9 cellular contexts compared by ENCODE assay signal in the genomic region with DNA sequence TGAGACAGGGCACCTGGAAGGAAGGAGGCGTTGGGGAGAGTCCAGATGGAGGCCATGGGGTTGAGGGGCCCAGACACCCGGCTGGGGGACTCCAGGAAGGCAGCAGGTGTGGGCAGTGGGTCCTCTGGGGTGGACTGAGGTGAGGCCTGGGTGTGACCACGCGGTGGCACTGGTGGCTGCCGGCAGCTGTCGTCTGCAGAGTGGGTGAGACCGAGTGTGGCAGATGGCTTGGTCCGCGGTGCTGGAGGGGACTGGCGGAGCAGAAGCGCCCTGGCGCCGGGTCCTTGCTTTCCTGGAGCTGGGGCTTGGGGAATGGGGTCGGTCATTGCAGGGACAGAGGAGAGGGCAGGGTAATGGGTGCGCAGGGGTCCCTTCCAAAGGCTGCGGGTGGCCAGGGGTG. TPM values are rescaled to one million over a fixed set of nuclear protein-coding genes. Genes with fewer than 3 reads are reported as not detected.
A peak's percentile ranks its signal among the peaks of the same experiment; 100 is the strongest.
DNase-seq lines count a peak whose midpoint lies in the region; ATAC-seq, FAIRE-seq and TF ChIP-seq lines count a peak whose summit lies in the region.
"Had no signal": no experiment of that assay in that cellular context is flagged by ENCODE, and none has a peak within 500 bp of the region (broad histone marks: within the 10 kb centered on the region; RNA-seq: fewer than 3 reads in every experiment).

No MANE protein-coding gene starts in this region.

- FAIRE-seq in RCC 7860 (lab: Jason Lieb, UNC), result no peak
- FAIRE-seq: A204.1 had no signal

- no peaks in the 10 kb centered on the region for H3K9me3 Mint-ChIP-seq in osteocyte (ENCODE audit: unreplicated experiment)

- peak overlapping the region; percentile 66 for H3K4me3 Mint-ChIP-seq in osteocyte (ENCODE audit: unreplicated experiment)

- DNase-seq in NCI-H1417 (lab: John Stamatoyannopoulos, UW) (peak; percentile 37 to 72 (median 70)), NCI-H1417 treated with DMSO at 0.1 percent for 48 hours (lab: John Stamatoyannopoulos, UW) (no peak), NCI-H1694 (lab: John Stamatoyannopoulos, UW) (peak; percentile 21), coronary artery (ENCODE audit: low spot score) (no peak), osteocyte (ENCODE audit: extremely low spot score, unreplicated experiment) (no peak), HK-2 (ENCODE audit: unreplicated experiment) (no peak), RCC 7860 (ENCODE audit: low spot score) (no peak)

- no peak overlapping the region for H3K27ac ChIP-seq in coronary artery

- peak overlapping the region; percentile 81 for H3K4me3 ChIP-seq in coronary artery

- H3K27me3 Mint-ChIP-seq in osteocyte (ENCODE audit: unreplicated experiment), result no peaks in the 10 kb centered on the region

- ATAC-seq in GM21526 (IDR thresholded peaks at IDR 0.05; ENCODE audit: low FRiP score, unreplicated experiment), result no peak

- no peak for TF ChIP-seq CTCF in coronary artery (IDR thresholded peaks at IDR 0.05)
- no peak for TF ChIP-seq CTCF in osteocyte (IDR thresholded peaks at IDR 0.05)

- H3K36me3 Mint-ChIP-seq in osteocyte (ENCODE audit: unreplicated experiment), result peaks cover 6% of the 10 kb centered on the region

- H3K4me1 Mint-ChIP-seq in osteocyte (ENCODE audit: unreplicated experiment), result peaks cover 11% of the 10 kb centered on the region

- H3K27ac Mint-ChIP-seq in osteocyte (ENCODE audit: unreplicated experiment), result no peak overlapping the region

RNA-seq across cellular contexts. Expression of a gene that starts 12.5 kb away (rescaled TPM):
- total RNA-seq in osteocyte, result 175 and 191 TPM in 2 replicates

RNA-seq across cellular contexts. Expression of a gene that starts 19.1 kb away (rescaled TPM):
- 29.3 and 30.6 TPM in 2 replicates for total RNA-seq in osteocyte

RNA-seq across cellular contexts. Expression of a gene that starts 32.5 kb away (rescaled TPM):
- 75.0 and 79.2 TPM in 2 replicates for total RNA-seq in osteocyte

RNA-seq across cellular contexts. Expression of a gene that starts 41.7 kb away (rescaled TPM):
- not detected in 2 replicates for total RNA-seq in osteocyte

RNA-seq across cellular contexts. Expression of a gene that starts 50.5 kb away (rescaled TPM):
- 0.13 TPM in 1 of 2 replicates, not detected in the other for total RNA-seq in osteocyte

Comparison
In these comparisons a context has a peak if more than half of its experiments do, and no peak if none do; other contexts are left out.
1. DNase-seq: peak in NCI-H1417 (3 of 3) and NCI-H1694 (single experiment); none in NCI-H1417 treated with DMSO at 0.1 percent for 48 hours (single experiment), coronary artery (single experiment), osteocyte (single experiment), HK-2 (single experiment) and RCC 7860 (single experiment).